Comparison of ENCODE assay signal across 1 cellular context in genomic region chr6:137903274-137903932, GRCh38.
TF ChIP-seq lines count a peak whose summit lies in the region.

No MANE protein-coding gene starts in this region.

TF ChIP-seq in HepG2, 621 proteins besides CTCF, POLR2A, EP300 and RAD21:
- no peak for TF ChIP-seq ZNF562 (CRISPR knock-in tag; IDR thresholded peaks at IDR 0.05; ENCODE audit: borderline replicate concordance)
- TF ChIP-seq ETS1 (CRISPR knock-in tag; IDR thresholded peaks at IDR 0.05) = no peak
- no peak for TF ChIP-seq SNAPC2 (CRISPR knock-in tag; IDR thresholded peaks at IDR 0.05)
- TF ChIP-seq ZNF256 (CRISPR knock-in tag; conservative IDR thresholded peaks at IDR 0.05) = no peak
- no peak for TF ChIP-seq ZNF430 (CRISPR knock-in tag; IDR thresholded peaks at IDR 0.05)
- no peak for TF ChIP-seq ZNF207 (IDR thresholded peaks at IDR 0.05; ENCODE audit: borderline replicate concordance)
